Comparison of ENCODE assay signal across 9 cellular contexts in the genomic region with DNA sequence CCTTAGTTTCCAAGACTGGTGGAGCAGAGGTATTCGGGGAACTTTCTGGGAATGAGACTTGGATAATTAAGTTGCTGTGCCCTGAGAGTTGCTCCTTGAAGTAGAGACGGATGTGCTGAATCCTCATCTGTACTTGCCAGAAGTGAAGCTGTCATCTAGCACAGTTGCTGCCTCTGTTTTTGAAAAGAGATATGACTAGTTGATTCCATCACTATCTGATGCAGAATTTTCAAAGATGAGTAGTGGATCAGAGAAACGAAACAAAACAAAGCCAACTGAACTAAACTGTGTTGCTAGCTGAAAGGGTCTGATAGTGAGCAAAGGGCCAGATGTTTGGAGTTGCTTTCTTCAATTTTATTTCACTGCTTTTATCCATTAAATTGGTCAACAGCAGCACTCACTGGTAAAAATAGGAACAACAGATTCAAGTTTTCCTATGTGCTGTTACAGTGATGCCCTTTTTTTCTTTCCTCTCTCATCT. TPM values are rescaled to one million over a fixed set of nuclear protein-coding genes. Genes with fewer than 3 reads are reported as not detected.
DNase-seq lines count a peak whose midpoint lies in the region; ATAC-seq and TF ChIP-seq lines count a peak whose summit lies in the region.
"Had no signal": no experiment of that assay in that cellular context is flagged by ENCODE, and none has a peak within 500 bp of the region (broad histone marks: within the 10 kb centered on the region; RNA-seq: fewer than 3 reads in every experiment).

No MANE protein-coding gene starts in this region.

- TF ChIP-seq CTCF in uterus (IDR thresholded peaks at IDR 0.05) = peak; percentile 46 to 84 (median 65)

- H3K36me3 ChIP-seq in uterus = no peaks in the 10 kb centered on the region

- intact Hi-C loops in uterus (cut with DNase I; ENCODE audit: low total_unique reads) = loop anchor here (5.0 kb wide), 1 partner anchor 105 kb away; no protein-coding TSS in a partner anchor

- no peak overlapping the region for H3K4me3 ChIP-seq in uterus

- H3K4me1 ChIP-seq in uterus = peaks cover 0 to 12% of the 10 kb centered on the region in 2 donors

- DNase-seq in SIG-M5 treated with dmso at 0.1 percent for 504 hours (lab: John Stamatoyannopoulos, UW; ENCODE audit: unreplicated experiment) (peak; percentile 29), SIG-M5 (lab: John Stamatoyannopoulos, UW) (no peak), astrocyte of the hippocampus (ENCODE audit: low read depth, low spot score) (peak; percentile 52), kidney glomerular epithelial cell (lab: John Stamatoyannopoulos, UW) (peak; percentile 56), uterus (no peak), NCI-H2029 (lab: John Stamatoyannopoulos, UW) (no peak)
- DNase-seq in stimulated activated CD4-positive, alpha-beta T cell treated with anti-CD3 and anti-CD28 coated beads, Interleukin-4, amount 100 ng/mL, for 4 hours = no peak
- DNase-seq: NCI-H1105 treated with DMSO at 0.1 percent for 48 hours had no signal

- no peaks in the 10 kb centered on the region for H3K27me3 ChIP-seq in uterus

- peak overlapping the region; percentile 67 to 85 for H3K27ac ChIP-seq in uterus

- TF ChIP-seq POLR2A in uterus (IDR thresholded peaks at IDR 0.05) = no peak

- no peak for ATAC-seq in GM19397 (IDR thresholded peaks at IDR 0.05; ENCODE audit: unreplicated experiment)

- no peaks in the 10 kb centered on the region for H3K9me3 ChIP-seq in uterus

RNA-seq across cellular contexts. Expression of a gene that starts 52.7 kb away (rescaled TPM):
- 10 to 100 TPM; 18.2 to 66.0 (median 52.6) TPM for total RNA-seq in uterus

Comparison
In these comparisons a context has a peak if more than half of its experiments do, and no peak if none do; other contexts are left out.
1. DNase-seq: peak in SIG-M5 treated with dmso at 0.1 percent for 504 hours (single experiment), astrocyte of the hippocampus (single experiment) and kidney glomerular epithelial cell (single experiment); none in SIG-M5 (single experiment), uterus (0 of 2), stimulated activated CD4-positive, alpha-beta T cell treated with anti-CD3 and anti-CD28 coated beads, Interleukin-4, amount 100 ng/mL, for 4 hours (0 of 2) and NCI-H2029 (single experiment).